8 cellular contexts compared by ENCODE assay signal in the genomic region with DNA sequence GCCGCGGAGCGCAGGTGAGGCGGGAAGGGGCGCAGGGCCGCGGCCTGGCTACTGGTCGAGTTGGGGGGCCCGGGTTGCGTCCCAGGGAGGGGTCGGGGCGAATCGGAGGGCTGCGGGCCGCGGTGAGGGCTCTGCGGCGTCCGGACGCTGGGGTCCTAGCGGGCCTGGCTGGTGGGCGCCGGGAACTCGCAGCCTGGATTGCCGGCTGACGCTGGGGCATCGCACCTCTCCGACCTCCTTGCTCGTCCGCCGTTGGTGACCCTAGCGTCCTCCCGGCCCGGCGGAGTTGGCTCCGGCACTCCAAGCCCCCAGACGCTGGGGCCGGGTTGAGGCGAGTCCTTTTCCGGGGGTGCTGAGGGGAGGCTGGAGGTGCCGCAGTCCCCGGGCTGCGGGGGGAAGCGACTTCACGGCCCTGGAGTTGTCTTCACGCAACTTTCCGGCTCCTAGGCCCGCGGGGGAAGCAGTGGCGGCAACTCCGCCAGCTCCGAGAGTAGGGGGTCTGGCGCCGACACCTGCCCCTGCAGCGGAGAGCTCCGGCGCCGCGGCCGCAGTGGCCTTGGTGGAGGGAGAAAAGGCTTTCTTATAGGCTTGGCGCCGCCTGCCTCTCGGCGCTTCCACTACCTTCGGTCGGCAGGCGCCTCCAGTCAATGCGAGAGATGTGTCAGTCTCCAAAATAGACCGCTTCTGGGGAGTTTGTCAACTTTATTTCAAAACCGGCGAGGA.
DNase-seq lines count a peak whose midpoint lies in the region; ATAC-seq lines count a peak whose summit lies in the region.

No MANE protein-coding gene starts in this region.

- H3K79me1 ChIP-seq in mesendoderm (ENCODE audit: low read length) = peaks cover 4% of the 10 kb centered on the region

- no peak overlapping the region for H2BK5ac ChIP-seq in mesendoderm (ENCODE audit: low read length)

- H2AK5ac ChIP-seq in mesendoderm (ENCODE audit: low read length) = no peak overlapping the region

- H3K27me3 ChIP-seq in mesendoderm (ENCODE audit: insufficient read depth, low read length, poor library complexity) = no peaks in the 10 kb centered on the region

- WGBS in mesendoderm (ENCODE audit: extremely low coverage, insufficient coverage, low lambda C conversion rate) = no CpG with 5 or more reads among the region's 71 CpGs

- DNase-seq in COLO668 (lab: John Stamatoyannopoulos, UW; ENCODE audit: unreplicated experiment) = peak; percentile 63
- peak; percentile 55 for DNase-seq in M059J (ENCODE audit: low read depth)
- DNase-seq in activated CD4-positive, alpha-beta T cell treated with anti-CD3 and anti-CD28 coated beads, Interleukin-2, amount 50 U/mL, for 48 hours = peak; percentile 59 to 68
- peak; percentile 12 for DNase-seq in effector CD4-positive, alpha-beta T cell
- peak; percentile 71 for DNase-seq in mesendoderm
- DNase-seq in stimulated activated naive CD4-positive, alpha-beta T cell treated with Interleukin-2 at 50 U/mL for 16 hours (lab: John Stamatoyannopoulos, UW) = peak; percentile 46
- DNase-seq in SKM-1 treated with dmso at 0.1 percent for 144 hours (lab: John Stamatoyannopoulos, UW; ENCODE audit: unreplicated experiment) = no peak

- peak overlapping the region; percentile 33 for H3K18ac ChIP-seq in mesendoderm (ENCODE audit: low read length)

- no peak overlapping the region for H4K5ac ChIP-seq in mesendoderm (ENCODE audit: low read length)

- no peak overlapping the region for H2BK120ac ChIP-seq in mesendoderm (ENCODE audit: low read depth, low read length)

- H3K4me3 ChIP-seq in mesendoderm (ENCODE audit: low read length) = peak overlapping the region; percentile 86

- no peak overlapping the region for H4K8ac ChIP-seq in mesendoderm (ENCODE audit: low read depth, low read length)

- no peaks in the 10 kb centered on the region for H3K36me3 ChIP-seq in mesendoderm (ENCODE audit: control insufficient read depth, insufficient read depth, low read length)

- H3K4ac ChIP-seq in mesendoderm (ENCODE audit: low read depth, low read length) = peak overlapping the region; percentile 5

- H2BK15ac ChIP-seq in mesendoderm (replicated peaks; ENCODE audit: low read depth) = no peak overlapping the region

- H3K56ac ChIP-seq in mesendoderm (ENCODE audit: low read length) = peak overlapping the region; percentile 97

- H3K79me2 ChIP-seq in mesendoderm (ENCODE audit: control insufficient read depth, insufficient read depth, low read length) = peaks cover 29% of the 10 kb centered on the region

- H3K9ac ChIP-seq in mesendoderm (ENCODE audit: low read length) = peak overlapping the region; percentile 83

- no peaks in the 10 kb centered on the region for H3K4me1 ChIP-seq in mesendoderm (ENCODE audit: control insufficient read depth, low read depth, low read length)

- peak; percentile 18 for ATAC-seq in GM21619 (IDR thresholded peaks at IDR 0.05; ENCODE audit: unreplicated experiment)

- peak overlapping the region; percentile 89 for H3K23ac ChIP-seq in mesendoderm (ENCODE audit: low read length)

- H3K27ac ChIP-seq in mesendoderm (ENCODE audit: low read depth, low read length) = peak overlapping the region; percentile 60

- peak overlapping the region; percentile 62 for H3K4me2 ChIP-seq in mesendoderm (ENCODE audit: low read length)
